1 cellular context compared by ENCODE assay signal in genomic region chr17:2814499-2815341, GRCh38.
A peak's percentile ranks its signal among the peaks of the same experiment; 100 is the strongest.
TF ChIP-seq lines count a peak whose summit lies in the region.

No MANE protein-coding gene starts in this region.

TF ChIP-seq in GM12878, 131 proteins besides CTCF, POLR2A, EP300 and RAD21 (continues in another document):
- no peak for TF ChIP-seq PBX3 (IDR thresholded peaks at IDR 0.05; ENCODE audit: insufficient replicate concordance, low read depth, low read length)
- TF ChIP-seq SPI1 (IDR thresholded peaks at IDR 0.05; ENCODE audit: borderline replicate concordance, insufficient read depth, low read depth, low read length), result no peak
- no peak for TF ChIP-seq MEF2A (IDR thresholded peaks at IDR 0.05; ENCODE audit: insufficient read depth, low read depth, low read length)
- no peak for TF ChIP-seq ZBTB4 (CRISPR knock-in tag; IDR thresholded peaks at IDR 0.05)
- TF ChIP-seq IRF3 (IDR thresholded peaks at IDR 0.05), result no peak
- no peak for TF ChIP-seq RBBP5 (conservative IDR thresholded peaks at IDR 0.05)
- no peak for TF ChIP-seq LARP7 (IDR thresholded peaks at IDR 0.05)
- no peak for TF ChIP-seq ZSCAN29 (IDR thresholded peaks at IDR 0.05)
- no peak for TF ChIP-seq TAF1 (IDR thresholded peaks at IDR 0.05; ENCODE audit: borderline replicate concordance, low read depth, low read length)
- TF ChIP-seq NBN (IDR thresholded peaks at IDR 0.05), result no peak
- no peak for TF ChIP-seq FOXM1 (IDR thresholded peaks at IDR 0.05; ENCODE audit: low read depth, low read length)
- TF ChIP-seq ZBTB33 (IDR thresholded peaks at IDR 0.05), result no peak
- peak; percentile 53; the same call in 1 of the 2 replicates for TF ChIP-seq TCF3 (IDR thresholded peaks at IDR 0.05; ENCODE audit: borderline replicate concordance, insufficient read depth, low read depth, low read length)
- no peak for TF ChIP-seq NFYA (IDR thresholded peaks at IDR 0.05; ENCODE audit: borderline replicate concordance, low read depth, low read length)
- no peak for TF ChIP-seq USF2 (IDR thresholded peaks at IDR 0.05; ENCODE audit: borderline replicate concordance, low read depth, low read length)
- peak; percentile 83 to 91 for TF ChIP-seq BHLHE40 (IDR thresholded peaks at IDR 0.05; ENCODE audit: borderline replicate concordance in 1 of 2, low read depth in 2 of 2, low read length in 1 of 2)
- peak; percentile 58; the same call in 1 of the 2 replicates for TF ChIP-seq BCL11A (IDR thresholded peaks at IDR 0.05; ENCODE audit: low read depth, low read length)
- TF ChIP-seq REST (IDR thresholded peaks at IDR 0.05; ENCODE audit: low read depth, low read length), result no peak
- TF ChIP-seq NFIC (IDR thresholded peaks at IDR 0.05; ENCODE audit: low read depth, low read length), result no peak
- TF ChIP-seq ZBED1 (IDR thresholded peaks at IDR 0.05; ENCODE audit: borderline replicate concordance), result no peak
- no peak for TF ChIP-seq ZNF207 (IDR thresholded peaks at IDR 0.05; ENCODE audit: borderline replicate concordance)
- TF ChIP-seq E4F1 (IDR thresholded peaks at IDR 0.05; ENCODE audit: borderline replicate concordance, partially characterized antibody), result no peak
- TF ChIP-seq CREB1 (IDR thresholded peaks at IDR 0.05; ENCODE audit: low read depth), result no peak
- no peak for TF ChIP-seq SUZ12 (IDR thresholded peaks at IDR 0.05; ENCODE audit: unreplicated experiment)
- TF ChIP-seq NKRF (conservative IDR thresholded peaks at IDR 0.05), result no peak
- TF ChIP-seq SKIL (IDR thresholded peaks at IDR 0.05; ENCODE audit: low read depth, poor library complexity, severe bottlenecking), result no peak
- TF ChIP-seq BCL3 (IDR thresholded peaks at IDR 0.05; ENCODE audit: borderline replicate concordance, insufficient read depth, low read depth, low read length, poor library complexity, severe bottlenecking), result no peak
- no peak for TF ChIP-seq SMAD1 (IDR thresholded peaks at IDR 0.05; ENCODE audit: low read depth, partially characterized antibody)
- peak; percentile 17 for TF ChIP-seq SP1 (IDR thresholded peaks at IDR 0.05; ENCODE audit: low read depth, low read length)
- TF ChIP-seq BRCA1 (IDR thresholded peaks at IDR 0.05; ENCODE audit: low read depth, low read length), result no peak
- peak; percentile 64 for TF ChIP-seq NR2F1 (conservative IDR thresholded peaks at IDR 0.05)
- TF ChIP-seq EED (IDR thresholded peaks at IDR 0.05; ENCODE audit: low read depth), result peak; percentile 34; the same call in 1 of the 2 replicates
- no peak for TF ChIP-seq BACH1 (IDR thresholded peaks at IDR 0.05; ENCODE audit: borderline replicate concordance)
- no peak for TF ChIP-seq SRF (IDR thresholded peaks at IDR 0.05; ENCODE audit: low read depth in 2 of 2, low read length in 2 of 2)
- TF ChIP-seq CHD1 (IDR thresholded peaks at IDR 0.05; ENCODE audit: low read depth, low read length), result no peak
- no peak for TF ChIP-seq ZNF622 (IDR thresholded peaks at IDR 0.05)
- no peak for TF ChIP-seq JUNB (IDR thresholded peaks at IDR 0.05)
- no peak for TF ChIP-seq POLR2AphosphoS5 (IDR thresholded peaks at IDR 0.05; ENCODE audit: low read length)
- TF ChIP-seq POLR2AphosphoS2 (IDR thresholded peaks at IDR 0.05; ENCODE audit: low read depth, low read length), result no peak
- TF ChIP-seq IKZF2 (IDR thresholded peaks at IDR 0.05), result peak; percentile 15 to 62; a peak in 3 of 4 replicates
- TF ChIP-seq SREBF2 (IDR thresholded peaks at IDR 0.05; ENCODE audit: low read length), result no peak
- TF ChIP-seq SMAD5 (IDR thresholded peaks at IDR 0.05; ENCODE audit: low read depth), result no peak
- no peak for TF ChIP-seq FOXK2 (IDR thresholded peaks at IDR 0.05)
